34 cellular contexts compared by ENCODE assay signal in the genomic region with DNA sequence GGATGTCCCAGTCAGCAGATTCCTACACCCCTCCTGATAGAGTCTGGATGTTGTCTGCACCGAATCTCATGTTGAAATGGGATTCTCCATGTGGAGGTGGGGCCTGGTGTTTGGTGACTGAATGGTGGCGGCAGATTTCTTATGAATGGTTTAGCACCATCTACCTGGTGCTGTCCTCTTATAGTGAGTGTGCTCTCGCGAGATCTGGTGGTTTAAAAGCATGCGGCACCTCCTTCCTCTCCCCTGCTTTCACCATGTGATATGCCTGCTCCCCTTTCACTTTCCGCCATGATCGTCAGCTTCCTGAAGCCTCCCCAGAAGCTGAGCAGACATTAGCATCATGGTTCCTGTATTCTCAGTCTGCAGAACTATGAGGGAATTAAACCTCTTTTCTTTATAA.
"Had no signal": no experiment of that assay in that cellular context is flagged by ENCODE, and none has a peak within 500 bp of the region (broad histone marks: within the 10 kb centered on the region; RNA-seq: fewer than 3 reads in every experiment).

No MANE protein-coding gene starts in this region.

- H3K9me3 ChIP-seq: MG63 had no signal

- H3K4me3 ChIP-seq: MG63 had no signal

- H3K36me3 ChIP-seq: MG63 had no signal

- H3K27me3 ChIP-seq: MG63 had no signal

- DNase-seq: Karpas-422, Kasumi-1, MG63, MM.1S, MV-4-11, NCI-H1048, NCI-H1092, NCI-H1092 treated with DMSO at 0.1 percent for 48 hours, NCI-H1105, NCI-H1105 treated with DMSO at 0.1 percent for 48 hours, NCI-H1417, NCI-H1417 treated with DMSO at 0.1 percent for 48 hours, NCI-H1436, NCI-H1436 treated with DMSO at 0.1 percent for 48 hours, NCI-H146, NCI-H1694, NCI-H1694 treated with DMSO at 0.1 percent for 48 hours, NCI-H187, NCI-H187 treated with DMSO at 0.1 percent for 48 hours, NCI-H1930, NCI-H2029, NCI-H2029 treated with DMSO at 0.1 percent for 48 hours, NCI-H2081, NCI-H2081 treated with DMSO at 0.1 percent for 48 hours, NCI-H2107, NCI-H2171, NCI-H2171 treated with DMSO at 0.1 percent for 48 hours, NCI-H2227 treated with DMSO at 0.1 percent for 48 hours, NCI-H226, NCI-H345, NCI-H446, NCI-H446 treated with DMSO at 0.1 percent for 48 hours, NCI-H510A, NCI-H510A treated with DMSO at 0.1 percent for 48 hours had no signal
